Comparison of ENCODE assay signal across 31 cellular contexts in genomic region chr15:77620960-77621647, GRCh38. TPM values are rescaled to one million over a fixed set of nuclear protein-coding genes. Genes with fewer than 3 reads are reported as not detected.
DNase-seq lines count a peak whose midpoint lies in the region; ATAC-seq, FAIRE-seq and TF ChIP-seq lines count a peak whose summit lies in the region.
"Had no signal": no experiment of that assay in that cellular context is flagged by ENCODE, and none has a peak within 500 bp of the region (broad histone marks: within the 10 kb centered on the region; RNA-seq: fewer than 3 reads in every experiment).

No MANE protein-coding gene starts in this region.

- H4K91ac ChIP-seq in H1 (replicated peaks; ENCODE audit: insufficient read length, low read length) (peak overlapping the region; percentile 59), trophoblast cell (ENCODE audit: low read depth, low read length) (peak overlapping the region; percentile 62)

- TF ChIP-seq POLR2A in HepG2 (IDR thresholded peaks at IDR 0.05; ENCODE audit: insufficient read depth in 1 of 2, low read depth in 2 of 2, low read length in 2 of 2) (no peak), right lobe of liver (IDR thresholded peaks at IDR 0.05) (no peak), H1 (IDR thresholded peaks at IDR 0.05; ENCODE audit: control extremely low read depth in 1 of 2, low read depth in 2 of 2, low read length in 2 of 2) (no peak), vagina (IDR thresholded peaks at IDR 0.05) (no peak)

- peak overlapping the region; percentile 65 for H2AK5ac ChIP-seq in H1 (ENCODE audit: low read depth, low read length)
- H2AK5ac ChIP-seq in trophoblast cell (ENCODE audit: low read length): no peak overlapping the region

- H3K56ac ChIP-seq in H1 (replicated peaks; ENCODE audit: insufficient read length, low read depth, low read length): peak overlapping the region; percentile 37

- H4K8ac ChIP-seq in H1 (ENCODE audit: extremely low read depth, insufficient read depth, low read length) (peak overlapping the region; percentile 45; the same call in 1 of the 2 replicates), trophoblast cell (ENCODE audit: low read depth, low read length) (no peak overlapping the region)

- H3K23me2 ChIP-seq in H1 (ENCODE audit: low read depth, low read length): peaks cover 5% of the 10 kb centered on the region; the same call in 1 of the 2 replicates

- BruUV-seq in HepG2 (replicated peaks; lab: Mats Ljungman, UMichigan): no TSS peak

- H2BK120ac ChIP-seq in H1 (replicated peaks; ENCODE audit: low read depth, low read length) (peak overlapping the region; percentile 79), trophoblast cell (ENCODE audit: insufficient read depth, low read length, poor library complexity) (peak overlapping the region; percentile 23)

- CTCF ChIA-PET in HepG2 (lab: Yijun Ruan, JAX; ENCODE audit: low intra/inter-chr PET ratio, low total read pairs) (no interaction called here), H1 (lab: Charles Lee; ENCODE audit: partially characterized antibody) (interaction anchor here (0.5 to 13.6 kb wide), 5 partner anchors 16 to 163 kb away, joined by 3 to 244 read pairs (median 8); partner anchors contain the start of gene LINGO1)
- CTCF ChIA-PET in CD4-positive, alpha-beta T cell (lab: Charles Lee): no interaction called here

- H2BK5ac ChIP-seq in H1 (ENCODE audit: low read depth, low read length) (peak overlapping the region; percentile 87; the same call in 1 of the 2 replicates), trophoblast cell (ENCODE audit: low read depth, low read length, poor library complexity) (no peak overlapping the region)

- H3K27me3 ChIP-seq in HepG2 (ENCODE audit: control insufficient read depth in 1 of 2, insufficient read depth in 2 of 2, low read length in 2 of 2): peaks cover 0 to 5% of the 10 kb centered on the region in 2 experiments; a peak in 4 of 5 replicates
- no peaks in the 10 kb centered on the region for H3K27me3 ChIP-seq in right lobe of liver
- H3K27me3 ChIP-seq in NT2/D1 (ENCODE audit: insufficient read depth, insufficient read length): no peaks in the 10 kb centered on the region
- H3K27me3 ChIP-seq in H1 (replicated peaks in 1 of 4; ENCODE audit: control insufficient read depth in 3 of 4, extremely low read depth in 1 of 4, insufficient read depth in 3 of 4, low read length in 3 of 4): no peaks in the 10 kb centered on the region
- H3K27me3 ChIP-seq in trophoblast cell (ENCODE audit: insufficient read depth, low read length): no peaks in the 10 kb centered on the region
- no peaks in the 10 kb centered on the region for H3K27me3 ChIP-seq in CD4-positive, alpha-beta T cell (ENCODE audit: control insufficient read depth, insufficient read depth, low read length)
- H3K27me3 ChIP-seq in vagina: no peaks in the 10 kb centered on the region
- H3K27me3 ChIP-seq: MG63 had no signal

- intact Hi-C loops in HepG2 (cut with micrococcal nuclease; ENCODE audit: unreplicated experiment): no loop called here
- intact Hi-C loops in right lobe of liver (cut with DNase I): no loop called here
- intact Hi-C loops in activated T-helper 2 cell treated with anti-CD3 and anti-CD28 coated beads, Interferon-gamma antibody, Interleukin-2, Interleukin-4, amounts not matched to agents 10 μg/mL and 5 μg/mL and 100 μg/mL, durations not matched to agents 14 hours and 24 hours and 36 hours (cut with micrococcal nuclease): no loop called here
- intact Hi-C loops in CD4-positive, alpha-beta T cell (cut with DNase I, micrococcal nuclease): no loop called here
- intact Hi-C loops in vagina (cut with DNase I): no loop called here

- H3K9ac ChIP-seq in HepG2 (ENCODE audit: insufficient read depth, low read depth, low read length): no peak overlapping the region
- peak overlapping the region; percentile 71 for H3K9ac ChIP-seq in NT2/D1 (ENCODE audit: insufficient read length, low read depth)
- 0 out of 7 replicates have a peak overlapping the region, but pooled peaks of 1 of the 4 experiments have one; percentile 2 for H3K9ac ChIP-seq in H1 (replicated peaks in 1 of 4; ENCODE audit: extremely low read depth in 1 of 4, low read depth in 3 of 4, low read length in 3 of 4)
- no peak overlapping the region for H3K9ac ChIP-seq in trophoblast cell (ENCODE audit: low read length)

- no peaks in the 10 kb centered on the region for H4K20me1 ChIP-seq in HepG2 (ENCODE audit: insufficient read depth, low read length)
- H4K20me1 ChIP-seq in H1 (replicated peaks in 1 of 2; ENCODE audit: control insufficient read depth in 1 of 2, insufficient read depth in 2 of 2, low read length in 2 of 2): peaks cover 2 to 10% of the 10 kb centered on the region in 2 experiments

- 32% methylated on average over 3 of the region's 4 CpGs for WGBS in HepG2 (ENCODE audit: low lambda C conversion rate)
- WGBS in right lobe of liver (ENCODE audit: insufficient coverage, low coverage, low lambda C conversion rate, missing lambda C conversion rate): no CpG with 5 or more reads among the region's 4 CpGs
- 87% methylated on average over 4 of the region's 4 CpGs; no CpG with 5 or more reads in 1 of the 2 experiments for WGBS in H1 (ENCODE audit: extremely low coverage in 1 of 2, insufficient coverage in 1 of 2, insufficient read length in 1 of 2, insufficient replicate concordance in 2 of 2, low coverage in 1 of 2, low lambda C conversion rate in 2 of 2, missing lambda C conversion rate in 1 of 2), 2 experiments
- WGBS in trophoblast cell (ENCODE audit: extremely low coverage, insufficient coverage, insufficient read length): no CpG with 5 or more reads among the region's 4 CpGs

- ATAC-seq in HepG2 (no peak), right lobe of liver (no peak)
- no peak for ATAC-seq in CD4-positive, alpha-beta T cell (ENCODE audit: poor library complexity)
- ATAC-seq: CD8-positive, alpha-beta T cell; T-cell had no signal

- H2BK15ac ChIP-seq in H1 (ENCODE audit: low read length): peak overlapping the region; percentile 95; the same call in 1 of the 2 replicates

- H4K12ac ChIP-seq in trophoblast cell (ENCODE audit: low read depth, low read length): no peak overlapping the region

- H3K79me2 ChIP-seq in HepG2 (ENCODE audit: insufficient read depth, low read length): no peaks in the 10 kb centered on the region
- H3K79me2 ChIP-seq in H1 (ENCODE audit: control insufficient read depth in 1 of 2, insufficient read depth in 2 of 2, low read length in 2 of 2): peaks cover 0 to 59% of the 10 kb centered on the region in 2 experiments; a peak in 2 of 4 replicates
- peaks cover 3% of the 10 kb centered on the region for H3K79me2 ChIP-seq in trophoblast cell (ENCODE audit: control insufficient read depth, insufficient read depth, low read length, poor library complexity)

- no peaks in the 10 kb centered on the region for H3K4me1 Mint-ChIP-seq in activated T-helper 2 cell treated with anti-CD3 and anti-CD28 coated beads, Interferon-gamma antibody, Interleukin-2, Interleukin-4, amounts not matched to agents 10 μg/mL and 5 μg/mL and 100 μg/mL, durations not matched to agents 14 hours and 24 hours and 36 hours (ENCODE audit: low read depth)
- no peaks in the 10 kb centered on the region for H3K4me1 Mint-ChIP-seq in CD4-positive, alpha-beta T cell (ENCODE audit: low read depth)
- H3K4me1 Mint-ChIP-seq: T-cell had no signal

- H2BK12ac ChIP-seq in H1 (ENCODE audit: low read depth, low read length): peak overlapping the region; percentile 95
- no peak overlapping the region for H2BK12ac ChIP-seq in trophoblast cell (ENCODE audit: low read length)

- POLR2A ChIA-PET in HepG2 (lab: Yijun Ruan, JAX) (no interaction called here), H1 (lab: Charles Lee; ENCODE audit: partially characterized antibody) (interaction anchor here (1.3 to 11.2 kb wide), 3 partner anchors 9 to 16 kb away, joined by 4 to 142 read pairs (median 10); partner anchors contain the start of gene LINGO1)
- POLR2A ChIA-PET in CD4-positive, alpha-beta T cell (lab: Charles Lee): no interaction called here

- no peaks in the 10 kb centered on the region for H3K9me3 Mint-ChIP-seq in activated T-helper 2 cell treated with anti-CD3 and anti-CD28 coated beads, Interferon-gamma antibody, Interleukin-2, Interleukin-4, amounts not matched to agents 10 μg/mL and 5 μg/mL and 100 μg/mL, durations not matched to agents 14 hours and 24 hours and 36 hours
- H3K9me3 Mint-ChIP-seq in CD4-positive, alpha-beta T cell: no peaks in the 10 kb centered on the region
- H3K9me3 Mint-ChIP-seq: CD8-positive, alpha-beta T cell; HFFc6; T-cell had no signal

- H2AFZ ChIP-seq in HepG2 (ENCODE audit: low read length): no peak overlapping the region
- H2AFZ ChIP-seq in H1 (ENCODE audit: low read length): no peak overlapping the region
- no peak overlapping the region for H2AFZ ChIP-seq in trophoblast cell (ENCODE audit: insufficient read depth, low read length, poor library complexity)
- H2AFZ ChIP-seq: PC-9 had no signal

- no peaks in the 10 kb centered on the region for H3K9me3 ChIP-seq in HepG2 (ENCODE audit: low read length)
- no peaks in the 10 kb centered on the region for H3K9me3 ChIP-seq in right lobe of liver
- no peaks in the 10 kb centered on the region for H3K9me3 ChIP-seq in NT2/D1 (ENCODE audit: insufficient read depth, low read length)
- no peaks in the 10 kb centered on the region for H3K9me3 ChIP-seq in H1 (ENCODE audit: insufficient read depth in 2 of 2, low read depth in 1 of 2, low read length in 1 of 2)
- no peaks in the 10 kb centered on the region for H3K9me3 ChIP-seq in trophoblast cell (ENCODE audit: insufficient read depth, low read depth, low read length)
- no peaks in the 10 kb centered on the region for H3K9me3 ChIP-seq in CD4-positive, alpha-beta T cell (ENCODE audit: control insufficient read depth, low read length)
- H3K9me3 ChIP-seq in vagina: no peaks in the 10 kb centered on the region
- H3K9me3 ChIP-seq: MG63 had no signal

- H3K4me1 ChIP-seq in HepG2 (ENCODE audit: insufficient read depth, low read length) (peaks cover 41% of the 10 kb centered on the region), right lobe of liver (no peaks in the 10 kb centered on the region), NT2/D1 (ENCODE audit: insufficient read depth, insufficient read length) (peaks cover 52% of the 10 kb centered on the region), H1 (replicated peaks in 1 of 4; ENCODE audit: control insufficient read depth in 3 of 4, insufficient read depth in 4 of 4, low read length in 3 of 4) (peaks cover 7 to 59% (median 37%) of the 10 kb centered on the region in 4 experiments), trophoblast cell (ENCODE audit: control insufficient read depth in 1 of 2, insufficient read depth in 2 of 2, low read length in 2 of 2) (peaks cover 20 to 24% of the 10 kb centered on the region in 2 experiments), vagina (no peaks in the 10 kb centered on the region)

- H3K14ac ChIP-seq in H1 (ENCODE audit: insufficient read length) (no peak overlapping the region), trophoblast cell (ENCODE audit: low read length) (no peak overlapping the region)

- TF ChIP-seq RAD21 in HepG2 (CRISPR knock-in tag; IDR thresholded peaks at IDR 0.05) (no peak), H1 (IDR thresholded peaks at IDR 0.05 in 1 of 2, conservative IDR thresholded peaks at IDR 0.05 in 1 of 2; ENCODE audit: low read depth in 2 of 2, low read length in 2 of 2) (no peak)

- in situ Hi-C loops in HepG2 (cut with HindIII; ENCODE audit: extremely low pct_ligation_motif_present, low pct_unique_long_range_greater_than_20kb): no loop called here

- TF ChIP-seq CTCF in HepG2 (CRISPR knock-in tag; IDR thresholded peaks at IDR 0.05) (no peak), right lobe of liver (IDR thresholded peaks at IDR 0.05) (no peak), H1 (IDR thresholded peaks at IDR 0.05; ENCODE audit: control extremely low read depth in 1 of 3, insufficient read depth in 1 of 3, low read depth in 1 of 3, low read length in 3 of 3) (no peak), vagina (IDR thresholded peaks at IDR 0.05) (no peak)
- TF ChIP-seq CTCF in CD4-positive, alpha-beta T cell (IDR thresholded peaks at IDR 0.05): no peak

- H3K27me3 Mint-ChIP-seq in activated T-helper 2 cell treated with anti-CD3 and anti-CD28 coated beads, Interferon-gamma antibody, Interleukin-2, Interleukin-4, amounts not matched to agents 10 μg/mL and 5 μg/mL and 100 μg/mL, durations not matched to agents 14 hours and 24 hours and 36 hours (ENCODE audit: low read depth): no peaks in the 10 kb centered on the region
- no peaks in the 10 kb centered on the region for H3K27me3 Mint-ChIP-seq in CD4-positive, alpha-beta T cell

- no peaks in the 10 kb centered on the region for H3K36me3 ChIP-seq in HepG2 (replicated peaks in 1 of 2; ENCODE audit: control insufficient read depth in 1 of 2, insufficient read depth in 2 of 2, low read length in 2 of 2)
- H3K36me3 ChIP-seq in right lobe of liver: no peaks in the 10 kb centered on the region
- H3K36me3 ChIP-seq in NT2/D1 (ENCODE audit: insufficient read depth, insufficient read length, low read length): no peaks in the 10 kb centered on the region
- peaks cover 0 to 4% (median 0%) of the 10 kb centered on the region in 4 experiments; a peak in 1 of 8 replicates for H3K36me3 ChIP-seq in H1 (ENCODE audit: control insufficient read depth in 2 of 4, insufficient read depth in 4 of 4, low read length in 3 of 4)
- H3K36me3 ChIP-seq in trophoblast cell (ENCODE audit: control insufficient read depth in 1 of 2, insufficient read depth in 2 of 2, low read length in 2 of 2): no peaks in the 10 kb centered on the region
- H3K36me3 ChIP-seq in vagina: no peaks in the 10 kb centered on the region
- H3K36me3 ChIP-seq: MG63 had no signal

- H3K23ac ChIP-seq in H1 (ENCODE audit: insufficient read length): no peak overlapping the region
- no peak overlapping the region for H3K23ac ChIP-seq in trophoblast cell (ENCODE audit: low read length)

- H3K4me3 Mint-ChIP-seq in activated T-helper 2 cell treated with anti-CD3 and anti-CD28 coated beads, Interferon-gamma antibody, Interleukin-2, Interleukin-4, amounts not matched to agents 10 μg/mL and 5 μg/mL and 100 μg/mL, durations not matched to agents 14 hours and 24 hours and 36 hours (ENCODE audit: low read depth): no peak overlapping the region
- no peak overlapping the region for H3K4me3 Mint-ChIP-seq in CD4-positive, alpha-beta T cell
- H3K4me3 Mint-ChIP-seq: CD8-positive, alpha-beta T cell; HFFc6; T-cell had no signal

- FAIRE-seq in HepG2 (lab: Jason Lieb, UNC): no peak
- no peak for FAIRE-seq in H1 (lab: Jason Lieb, UNC)
- FAIRE-seq: GM12891, H54 had no signal

- H3K27ac ChIP-seq in HepG2 (ENCODE audit: extremely low read length, insufficient read depth, low read length): no peak overlapping the region
- no peak overlapping the region for H3K27ac ChIP-seq in right lobe of liver
- peak overlapping the region; percentile 63; the same call in 1 of the 2 replicates for H3K27ac ChIP-seq in H1 (ENCODE audit: low read depth, low read length)
- H3K27ac ChIP-seq in trophoblast cell (ENCODE audit: low read depth, low read length): no peak overlapping the region
- H3K27ac ChIP-seq in CD4-positive, alpha-beta T cell (ENCODE audit: low read depth, low read length): no peak overlapping the region
- no peak overlapping the region for H3K27ac ChIP-seq in vagina
- H3K27ac ChIP-seq: HL-60, PC-9 had no signal

- H3K4ac ChIP-seq in H1 (replicated peaks; ENCODE audit: insufficient read length, low read depth, low read length): peak overlapping the region; percentile 46
- H3K4ac ChIP-seq in trophoblast cell (ENCODE audit: low read depth, low read length): no peak overlapping the region

- peak overlapping the region; percentile 80 for H3K18ac ChIP-seq in H1 (ENCODE audit: extremely low read depth, low read length)
- H3K18ac ChIP-seq in trophoblast cell (ENCODE audit: low read length): no peak overlapping the region

- TF ChIP-seq EP300 in HepG2 (IDR thresholded peaks at IDR 0.05; ENCODE audit: low read depth in 2 of 2, low read length in 2 of 2) (no peak), HepG2 (CRISPR knock-in tag; IDR thresholded peaks at IDR 0.05; ENCODE audit: borderline replicate concordance) (no peak), H1 (IDR thresholded peaks at IDR 0.05; ENCODE audit: borderline replicate concordance in 1 of 2, low read depth in 2 of 2, low read length in 2 of 2) (no peak)

- 0 out of 2 replicates have a peak overlapping the region, but pooled peaks have one; percentile 88 for H2BK20ac ChIP-seq in H1 (ENCODE audit: low read length)

- H3K4me3 ChIP-seq in HepG2 (replicated peaks in 1 of 3; ENCODE audit: insufficient read depth in 1 of 3, low read depth in 2 of 3, low read length in 3 of 3): no peak overlapping the region
- H3K4me3 ChIP-seq in right lobe of liver: no peak overlapping the region
- H3K4me3 ChIP-seq in NT2/D1 (ENCODE audit: insufficient read length, low read depth): no peak overlapping the region
- H3K4me3 ChIP-seq in H1 (ENCODE audit: extremely low read depth in 1 of 4, insufficient read depth in 2 of 4, low read depth in 3 of 4, low read length in 4 of 4): no peak overlapping the region
- H3K4me3 ChIP-seq in trophoblast cell (ENCODE audit: low read depth, low read length): no peak overlapping the region
- H3K4me3 ChIP-seq in vagina: no peak overlapping the region
- H3K4me3 ChIP-seq: MG63, PC-9 had no signal

- H3K27ac Mint-ChIP-seq in activated T-helper 2 cell treated with anti-CD3 and anti-CD28 coated beads, Interferon-gamma antibody, Interleukin-2, Interleukin-4, amounts not matched to agents 10 μg/mL and 5 μg/mL and 100 μg/mL, durations not matched to agents 14 hours and 24 hours and 36 hours: no peak overlapping the region
- no peak overlapping the region for H3K27ac Mint-ChIP-seq in CD4-positive, alpha-beta T cell
- H3K27ac Mint-ChIP-seq: CD8-positive, alpha-beta T cell; HFFc6; T-cell had no signal

- DNase-seq in HepG2 (ENCODE audit: low spot score) (no peak), right lobe of liver (no peak), NT2/D1 (ENCODE audit: low read depth, low spot score) (no peak), H1 (ENCODE audit: low read depth in 1 of 2, low spot score in 2 of 2) (no peak), trophoblast cell (no peak), vagina (ENCODE audit: extremely low spot score in 2 of 2) (no peak)
- no peak for DNase-seq in activated T-helper 2 cell treated with anti-CD3 and anti-CD28 coated beads, Interferon-gamma antibody, Interleukin-2, Interleukin-4, amounts not matched to agents 10 μg/mL and 5 μg/mL and 100 μg/mL, durations not matched to agents 14 hours and 24 hours and 36 hours (ENCODE audit: low spot score)
- DNase-seq in CD4-positive, alpha-beta T cell: no peak
- DNase-seq: AML-193; C1 segment of cervical spinal cord; CD8-positive, alpha-beta T cell; DMS79 treated with DMSO at 0.1 percent for 48 hours; GF-D8; HFFc6; KBM-7; MG63; NCI-H1105 treated with DMSO at 0.1 percent for 48 hours; NCI-H146; NCI-H1930; NCI-H2107; NCI-H524; NCI-H774; PC-9; Right ventricle myocardium superior; RPMI8226; T-cell had no signal

- H3K79me1 ChIP-seq in H1 (ENCODE audit: low read depth, low read length) (peaks cover 22% of the 10 kb centered on the region), trophoblast cell (ENCODE audit: low read length) (peaks cover 8% of the 10 kb centered on the region)

- no peaks in the 10 kb centered on the region for H3K36me3 Mint-ChIP-seq in activated T-helper 2 cell treated with anti-CD3 and anti-CD28 coated beads, Interferon-gamma antibody, Interleukin-2, Interleukin-4, amounts not matched to agents 10 μg/mL and 5 μg/mL and 100 μg/mL, durations not matched to agents 14 hours and 24 hours and 36 hours (ENCODE audit: low read depth)
- no peaks in the 10 kb centered on the region for H3K36me3 Mint-ChIP-seq in CD4-positive, alpha-beta T cell (ENCODE audit: low read depth)
- H3K36me3 Mint-ChIP-seq: CD8-positive, alpha-beta T cell; T-cell had no signal

- H4K5ac ChIP-seq in H1 (ENCODE audit: insufficient read length, low read depth, low read length): peak overlapping the region; percentile 73

- H3K4me2 ChIP-seq in HepG2 (ENCODE audit: low read depth, low read length) (no peak overlapping the region), H1 (ENCODE audit: insufficient read depth in 1 of 2, low read depth in 2 of 2, low read length in 2 of 2) (peak overlapping the region in 1 of 2 experiments; percentile 73; a peak in 2 of 4 replicates), trophoblast cell (ENCODE audit: low read length) (no peak overlapping the region)
- H3K4me2 ChIP-seq: PC-9 had no signal

RNA-seq across cellular contexts. Expression of gene LINGO1, which starts 11.6 kb away (rescaled TPM):
- total RNA-seq in HepG2 (2016; rRNA removed; fragmentation: Illumina TruSeq; extraction: Trizol) (not detected in 2 replicates), right lobe of liver (1 to 10 TPM in 1 of 6 experiments, under 1 TPM in 5; 0.31 to 1.2 (median 0.39) TPM), vagina (4.7 TPM)
- total RNA-seq in HepG2 (2016; cell fraction: cytosol; rRNA removed; fragmentation: Illumina TruSeq; extraction: Trizol; ENCODE audit: low read depth): not detected in 2 replicates
- total RNA-seq in HepG2 (2016; cell fraction: insoluble cytoplasmic fraction; rRNA removed; fragmentation: Illumina TruSeq; extraction: Trizol): 0.06 TPM in 1 of 2 replicates, not detected in the other
- total RNA-seq in HepG2 (2016; cell fraction: membrane; rRNA removed; fragmentation: Illumina TruSeq; extraction: Trizol): 0.14 TPM in 1 of 2 replicates, not detected in the other
- not detected in 2 replicates for total RNA-seq in HepG2 (2016; cell fraction: nucleus; rRNA removed; fragmentation: Illumina TruSeq; extraction: Trizol)
- polyA plus RNA-seq in HepG2 (2011; rRNA removed) (0.07 and 0.08 TPM in 2 replicates), H1 (2011; rRNA removed) (114 and 166 TPM in 2 replicates)
- 0.07 and 0.14 TPM in 2 replicates for polyA plus RNA-seq in HepG2 (2011; cell fraction: cytosol; rRNA removed)
- 0.05 TPM in 1 of 2 replicates, not detected in the other for polyA plus RNA-seq in HepG2 (2011; cell fraction: nucleus; rRNA removed)
- not detected in 2 replicates for polyA plus RNA-seq in HepG2 (2012)
- 0.05 TPM in 1 of 2 replicates, not detected in the other for polyA plus RNA-seq in HepG2 (2016; cell fraction: cytosol; fragmentation: Illumina TruSeq; extraction: Trizol; ENCODE audit: low read depth)
- polyA plus RNA-seq in HepG2 (2016; cell fraction: insoluble cytoplasmic fraction; fragmentation: Illumina TruSeq; extraction: Trizol; ENCODE audit: low read depth): 0.10 TPM in 1 of 2 replicates, not detected in the other
- 0.16 TPM in 2 replicates for polyA plus RNA-seq in HepG2 (2016; cell fraction: membrane; fragmentation: Illumina TruSeq; extraction: Trizol; ENCODE audit: low read depth)
- not detected in 2 replicates for polyA plus RNA-seq in HepG2 (2016; cell fraction: nucleus; fragmentation: Illumina TruSeq; extraction: Trizol; ENCODE audit: insufficient read depth, low read depth)
- polyA minus RNA-seq in HepG2 (2011; rRNA and poly(A)+ RNA removed; ENCODE audit: low replicate concordance): 1.4 TPM in 1 of 2 replicates, not detected in the other
- polyA minus RNA-seq in HepG2 (2011; cell fraction: cytosol; rRNA and poly(A)+ RNA removed): not detected in 2 replicates
- polyA minus RNA-seq in HepG2 (2011; cell fraction: nucleus; rRNA and poly(A)+ RNA removed): not detected in 2 replicates
- 56.4 and 57.1 TPM in 2 replicates for total RNA-seq in H1 (2021; fragmentation: NEBNext Ultra II Directional; extraction: Animal tissue kit (Norgen Biotek cat#: 25700))
- 51.3 TPM for polyA plus RNA-seq in H1 (2011; cell fraction: cytosol; rRNA removed)
- 94.7 TPM for polyA plus RNA-seq in H1 (2011; cell fraction: nucleus; rRNA removed)
- polyA plus RNA-seq in H1 (2012, experiment 1 of 2): 31.6 to 91.8 TPM (median 75.5 TPM) in 4 replicates
- polyA plus RNA-seq in H1 (2012, experiment 2 of 2): 55.3 TPM
- polyA plus RNA-seq in H1 (2013, experiment 1 of 2): 73.3 TPM
- polyA plus RNA-seq in H1 (2013, experiment 2 of 2): 75.1 TPM
- polyA minus RNA-seq in H1 (2011; rRNA and poly(A)+ RNA removed): 33.5 and 61.7 TPM in 2 replicates
- 36.0 TPM for polyA minus RNA-seq in H1 (2011; cell fraction: cytosol; rRNA and poly(A)+ RNA removed)
- 39.2 TPM for polyA minus RNA-seq in H1 (2011; cell fraction: nucleus; rRNA and poly(A)+ RNA removed)
- 9.3 and 10.8 TPM in 2 replicates for polyA plus RNA-seq in trophoblast cell (2013)
- total RNA-seq in activated T-helper 2 cell treated with anti-CD3 and anti-CD28 coated beads, Interferon-gamma antibody, Interleukin-2, Interleukin-4, amounts not matched to agents 10 μg/mL and 5 μg/mL and 100 μg/mL, durations not matched to agents 14 hours and 24 hours and 36 hours: not detected in 2 replicates
- not detected for total RNA-seq in CD4-positive, alpha-beta T cell
- total RNA-seq: Calu3; CD8-positive, alpha-beta T cell; PC-9 had no signal
- polyA plus RNA-seq: AG04450 had no signal

Comparison
In these comparisons a context has a peak if more than half of its experiments do, and no peak if none do; other contexts are left out.
1. RNA of gene LINGO1, which starts 11.6 kb away (total RNA-seq): 56.4 to 57.1 TPM in H1; 4.7 TPM in vagina (single experiment), 0.31 to 1.2 TPM in right lobe of liver, 0.06 to 0.14 TPM in HepG2, not detected in activated T-helper 2 cell treated with anti-CD3 and anti-CD28 coated beads, Interferon-gamma antibody, Interleukin-2, Interleukin-4, amounts not matched to agents 10 μg/mL and 5 μg/mL and 100 μg/mL, durations not matched to agents 14 hours and 24 hours and 36 hours and not detected in CD4-positive, alpha-beta T cell; every median in the first group is over 10 times any median in the second.
2. Of the 41 proteins assayed by ChIP-seq in both HepG2 and H1: peak only in HepG2: none; only in H1: KDM1A; in both: none; in neither: 40.